Comparison of ENCODE assay signal across 9 cellular contexts in the genomic region with DNA sequence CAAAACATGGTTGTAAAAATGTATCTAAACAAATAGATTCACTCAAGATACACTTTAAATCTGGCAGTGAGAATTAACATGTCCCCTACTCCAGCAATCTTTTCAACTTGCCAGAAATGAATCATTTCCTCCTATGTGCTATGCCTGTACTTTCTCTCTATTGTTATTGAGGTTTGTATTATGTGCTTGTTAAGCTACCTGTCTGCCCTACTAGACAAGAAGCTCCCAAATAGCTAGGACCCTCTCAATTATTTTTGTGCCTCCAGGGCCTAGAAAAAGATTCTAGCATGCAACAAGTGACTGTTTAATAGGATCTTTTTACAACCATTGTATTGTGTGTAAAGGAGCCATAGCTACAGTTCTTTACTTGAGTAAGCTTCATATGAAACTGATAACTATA. TPM values are rescaled to one million over a fixed set of nuclear protein-coding genes. Genes with fewer than 3 reads are reported as not detected.
DNase-seq lines count a peak whose midpoint lies in the region; ATAC-seq, FAIRE-seq and TF ChIP-seq lines count a peak whose summit lies in the region.
"Had no signal": no experiment of that assay in that cellular context is flagged by ENCODE, and none has a peak within 500 bp of the region (broad histone marks: within the 10 kb centered on the region; RNA-seq: fewer than 3 reads in every experiment).

No MANE protein-coding gene starts in this region.

- H3K36me3 Mint-ChIP-seq in Caco-2 (ENCODE audit: insufficient read depth, unreplicated experiment): peaks cover 11% of the 10 kb centered on the region

- H3K9me3 ChIP-seq in DND-41 (ENCODE audit: insufficient read depth, low read length, severe bottlenecking): no peaks in the 10 kb centered on the region
- no peaks in the 10 kb centered on the region for H3K9me3 ChIP-seq in fibroblast of lung (ENCODE audit: control insufficient read depth, insufficient read depth, low read depth, low read length)
- no peaks in the 10 kb centered on the region for H3K9me3 ChIP-seq in Caco-2

- H3K4me3 Mint-ChIP-seq in Caco-2 (ENCODE audit: unreplicated experiment): no peak overlapping the region

- H3K4me2 ChIP-seq in DND-41 (ENCODE audit: insufficient read depth, low read length) (peak overlapping the region; percentile 69), fibroblast of lung (ENCODE audit: extremely low read depth, insufficient read depth, low read length) (peak overlapping the region; percentile 7)

- H3K27me3 ChIP-seq in DND-41 (ENCODE audit: insufficient read depth, low read length, poor library complexity): no peaks in the 10 kb centered on the region
- H3K27me3 ChIP-seq in fibroblast of lung (ENCODE audit: control insufficient read depth, insufficient read depth, low read length): no peaks in the 10 kb centered on the region
- no peaks in the 10 kb centered on the region for H3K27me3 ChIP-seq in Caco-2 (replicated peaks; ENCODE audit: control insufficient read depth, insufficient read depth, low read length)

- CTCF ChIA-PET in Caco-2 (lab: Charles Lee): no interaction called here

- H3K9ac ChIP-seq in DND-41 (ENCODE audit: low read depth, low read length) (peak overlapping the region; percentile 49), fibroblast of lung (ENCODE audit: insufficient read depth, low read length) (no peak overlapping the region)

- DNase-seq in DND-41: no peak
- DNase-seq in GM19239 (ENCODE audit: insufficient read length, low spot score): no peak
- peak; percentile 21 for DNase-seq in M059J (ENCODE audit: low read depth)
- peak; percentile 9 to 17 for DNase-seq in fibroblast of lung (ENCODE audit: low read depth in 2 of 2)
- DNase-seq in SKM-1 (lab: John Stamatoyannopoulos, UW; ENCODE audit: unreplicated experiment): no peak
- DNase-seq in Caco-2: no peak
- DNase-seq in SKM-1 treated with dmso at 0.1 percent for 144 hours (lab: John Stamatoyannopoulos, UW; ENCODE audit: unreplicated experiment): no peak
- no peak for DNase-seq in stimulated activated CD4-positive, alpha-beta T cell treated with anti-CD3 and anti-CD28 coated beads, Interleukin-2, amount 100 ng/mL, for 48 hours
- DNase-seq: GDM1 had no signal

- peak overlapping the region in 1 of 2 experiments; percentile 99; a peak in 2 of 4 replicates for H3K4me3 ChIP-seq in DND-41 (ENCODE audit: low read depth in 1 of 2, low read length in 2 of 2)
- H3K4me3 ChIP-seq in fibroblast of lung (replicated peaks in 1 of 4; ENCODE audit: control extremely low read depth in 1 of 4, insufficient read depth in 1 of 4, low read depth in 3 of 4, low read length in 4 of 4): peak overlapping the region in 2 of 4 experiments; percentile 3 to 93
- H3K4me3 ChIP-seq in Caco-2 (ENCODE audit: low read depth, low read length): no peak overlapping the region

- H3K79me2 ChIP-seq in DND-41 (ENCODE audit: insufficient read depth, low read length) (peaks cover 50% of the 10 kb centered on the region), fibroblast of lung (ENCODE audit: control insufficient read depth, insufficient read depth, low read length) (peaks cover 12% of the 10 kb centered on the region)

- H3K9me3 Mint-ChIP-seq in Caco-2 (ENCODE audit: unreplicated experiment): no peaks in the 10 kb centered on the region

- no peaks in the 10 kb centered on the region for H3K4me1 Mint-ChIP-seq in Caco-2 (ENCODE audit: low read depth, unreplicated experiment)

- intact Hi-C loops in Caco-2 (cut with micrococcal nuclease; ENCODE audit: unreplicated experiment): no loop called here

- no peak for ATAC-seq in DND-41 (ENCODE audit: insufficient read depth, low read depth)

- H3K36me3 ChIP-seq in DND-41 (ENCODE audit: insufficient read depth, low read length): no peaks in the 10 kb centered on the region; the same call in 1 of the 2 replicates
- no peaks in the 10 kb centered on the region for H3K36me3 ChIP-seq in fibroblast of lung (ENCODE audit: control insufficient read depth, insufficient read depth, low read length)
- no peaks in the 10 kb centered on the region for H3K36me3 ChIP-seq in Caco-2 (ENCODE audit: control insufficient read depth, insufficient read depth, low read length)

- 0 out of 2 replicates have a peak, but pooled peaks cover 7% of the 10 kb centered on the region for H4K20me1 ChIP-seq in DND-41 (ENCODE audit: insufficient read depth, low read length)
- no peaks in the 10 kb centered on the region for H4K20me1 ChIP-seq in fibroblast of lung (ENCODE audit: control insufficient read depth, extremely low read depth, insufficient read depth, low read length)

- peak overlapping the region; percentile 4; the same call in 1 of the 2 replicates for H3K27ac ChIP-seq in DND-41 (ENCODE audit: low read length)
- no peak overlapping the region for H3K27ac ChIP-seq in fibroblast of lung (ENCODE audit: insufficient read depth, low read length)

- H3K4me1 ChIP-seq in DND-41 (ENCODE audit: insufficient read depth, low read length) (peaks cover 40% of the 10 kb centered on the region), fibroblast of lung (ENCODE audit: control insufficient read depth, extremely low read depth, insufficient read depth, low read length) (peaks cover 2% of the 10 kb centered on the region), Caco-2 (no peaks in the 10 kb centered on the region)

- H3K27me3 Mint-ChIP-seq in Caco-2 (ENCODE audit: insufficient read depth, unreplicated experiment): peaks cover 4% of the 10 kb centered on the region

- POLR2A ChIA-PET in Caco-2 (lab: Charles Lee): no interaction called here

- BruUV-seq in Caco-2 (replicated peaks; lab: Mats Ljungman, UMichigan): no TSS peak

- H2AFZ ChIP-seq in DND-41 (ENCODE audit: low read depth, low read length) (no peak overlapping the region), fibroblast of lung (ENCODE audit: low read length) (peak overlapping the region; percentile 40)

- peak; percentile 78 for FAIRE-seq in GM19239 (lab: Jason Lieb, UNC)

- H3K27ac Mint-ChIP-seq in Caco-2 (ENCODE audit: unreplicated experiment): no peak overlapping the region

- TF ChIP-seq CTCF in DND-41 (IDR thresholded peaks at IDR 0.05; ENCODE audit: borderline replicate concordance, extremely low read depth, low read length, poor library complexity, severe bottlenecking): no peak
- no peak for TF ChIP-seq CTCF in fibroblast of lung (conservative IDR thresholded peaks at IDR 0.05 in 1 of 2, IDR thresholded peaks at IDR 0.05 in 1 of 2; ENCODE audit: low read depth in 1 of 2, low read length in 2 of 2)
- TF ChIP-seq CTCF in Caco-2 (IDR thresholded peaks at IDR 0.05; ENCODE audit: insufficient read depth in 1 of 2, low read depth in 1 of 2, low read length in 1 of 2, severe bottlenecking in 1 of 2, unreplicated experiment in 1 of 2): no peak

RNA-seq across cellular contexts. Expression of a gene that starts 3.5 kb away (rescaled TPM):
- 25.0 and 46.4 TPM in 2 replicates for total RNA-seq in M059J (2014; rRNA removed; shearing (Covaris generic))
- 33.4 and 101 TPM in 2 replicates for total RNA-seq in fibroblast of lung
- 32.5 and 33.6 TPM in 2 replicates for polyA plus RNA-seq in fibroblast of lung
- 30.3 and 33.9 TPM in 2 replicates for polyA plus RNA-seq in fibroblast of lung (2012)
- 1.1 TPM in 2 replicates for polyA minus RNA-seq in fibroblast of lung (ENCODE audit: low replicate concordance)
- total RNA-seq in Caco-2 (2022): 9.4 and 9.8 TPM in 2 replicates

RNA-seq across cellular contexts. Expression of a gene that starts 31.6 kb away (rescaled TPM):
- total RNA-seq in M059J (2014; rRNA removed; shearing (Covaris generic)): not detected in 2 replicates
- total RNA-seq in fibroblast of lung (0.17 and 1.0 TPM in 2 replicates), Caco-2 (2022) (not detected in 2 replicates)
- 0.20 and 0.39 TPM in 2 replicates for polyA plus RNA-seq in fibroblast of lung
- polyA plus RNA-seq in fibroblast of lung (2012): 0.17 and 0.19 TPM in 2 replicates
- not detected in 2 replicates for polyA minus RNA-seq in fibroblast of lung (ENCODE audit: low replicate concordance)

RNA-seq across cellular contexts. Expression of a gene that starts 33.1 kb away (rescaled TPM):
- total RNA-seq in M059J (2014; rRNA removed; shearing (Covaris generic)): 168 and 224 TPM in 2 replicates
- total RNA-seq in fibroblast of lung: 57.0 and 183 TPM in 2 replicates
- polyA plus RNA-seq in fibroblast of lung: 123 and 215 TPM in 2 replicates
- 93.0 and 180 TPM in 2 replicates for polyA plus RNA-seq in fibroblast of lung (2012)
- 2.0 and 4.9 TPM in 2 replicates for polyA minus RNA-seq in fibroblast of lung (ENCODE audit: low replicate concordance)
- total RNA-seq in Caco-2 (2022): 272 and 326 TPM in 2 replicates

Comparison
In these comparisons a context has a peak if more than half of its experiments do, and no peak if none do; other contexts are left out.
1. DNase-seq: peak in M059J (single experiment) and fibroblast of lung (2 of 2); none in DND-41 (single experiment), GM19239 (single experiment), SKM-1 (single experiment), Caco-2 (0 of 2), SKM-1 treated with dmso at 0.1 percent for 144 hours (single experiment) and stimulated activated CD4-positive, alpha-beta T cell treated with anti-CD3 and anti-CD28 coated beads, Interleukin-2, amount 100 ng/mL, for 48 hours (0 of 2).